Comparison of ENCODE assay signal across 18 cellular contexts in genomic region chr14:104277416-104278213, GRCh38.
DNase-seq lines count a peak whose midpoint lies in the region; ATAC-seq and TF ChIP-seq lines count a peak whose summit lies in the region.
"Had no signal": no experiment of that assay in that cellular context is flagged by ENCODE, and none has a peak within 500 bp of the region (broad histone marks: within the 10 kb centered on the region; RNA-seq: fewer than 3 reads in every experiment).

No MANE protein-coding gene starts in this region.

- H3F3A ChIP-seq in GM23248 (ENCODE audit: insufficient read depth), result no peaks in the 10 kb centered on the region

- TF ChIP-seq CTCF in HEK293 (tag by site-specific recombination; IDR thresholded peaks at IDR 0.05) (no peak), left ventricle myocardium inferior (IDR thresholded peaks at IDR 0.05; ENCODE audit: borderline replicate concordance) (no peak)

- no peak overlapping the region for H3K4me3 Mint-ChIP-seq in activated T-cell treated with anti-CD3 and anti-CD28 coated beads, Interleukin-2, amount 50 U/mL, for 72 hours
- H3K4me3 Mint-ChIP-seq: activated CD8-positive, alpha-beta memory T cell treated with anti-CD3 and anti-CD28 coated beads, Interleukin-2, amount 10 ng/mL, durations not matched to agents 7 days and 5 days had no signal

- H3K9me3 ChIP-seq in HEK293 (ENCODE audit: control insufficient read depth, insufficient read depth, low read depth, low read length) (no peaks in the 10 kb centered on the region), left ventricle myocardium inferior (replicated peaks) (no peaks in the 10 kb centered on the region), GM23248 (ENCODE audit: low read depth) (no peaks in the 10 kb centered on the region)
- H3K9me3 ChIP-seq: SK-N-SH had no signal

- 63 to 64% methylated on average over 30 of the region's 30 CpGs for WGBS in GM23248 (ENCODE audit: low coverage in 1 of 2, low lambda C conversion rate in 2 of 2, missing lambda C conversion rate in 2 of 2), 2 experiments

- DNase-seq in activated T-cell treated with anti-CD3 and anti-CD28 coated beads, Interleukin-2, amount 50 U/mL, for 1 hour, result peak; percentile 9
- no peak for DNase-seq in activated T-cell treated with anti-CD3 and anti-CD28 coated beads, Interleukin-2, amount 50 U/mL, for 72 hours
- peak; percentile 11 for DNase-seq in left ventricle myocardium inferior
- DNase-seq in posterior vena cava (ENCODE audit: low spot score), result peak; percentile 49
- DNase-seq in GM23248, result no peak
- DNase-seq in NCI-H774 (lab: John Stamatoyannopoulos, UW), result no peak
- DNase-seq: 8988T; activated CD8-positive, alpha-beta memory T cell treated with anti-CD3 and anti-CD28 coated beads, Interleukin-2, amount 10 ng/mL, durations not matched to agents 7 days and 5 days; brain microvascular endothelial cell; foreskin fibroblast; NCI-H146; PC-3; SK-N-SH; T-helper 9 cell had no signal

- H3K36me3 ChIP-seq in HEK293 (ENCODE audit: control insufficient read depth in 2 of 2, insufficient read depth in 1 of 2, low read length in 2 of 2) (no peaks in the 10 kb centered on the region), left ventricle myocardium inferior (no peaks in the 10 kb centered on the region), GM23248 (ENCODE audit: low read depth) (no peaks in the 10 kb centered on the region)
- H3K36me3 ChIP-seq: brain microvascular endothelial cell had no signal

- no peaks in the 10 kb centered on the region for H3K9me3 Mint-ChIP-seq in activated T-cell treated with anti-CD3 and anti-CD28 coated beads, Interleukin-2, amount 50 U/mL, for 72 hours

- ATAC-seq in activated T-cell treated with anti-CD3 and anti-CD28 coated beads, Interleukin-2, amount 50 U/mL, for 72 hours (replicated peaks in 1 of 2), result no peak
- no peak for ATAC-seq in GM19023 (IDR thresholded peaks at IDR 0.05; ENCODE audit: unreplicated experiment)
- ATAC-seq: activated CD8-positive, alpha-beta memory T cell treated with anti-CD3 and anti-CD28 coated beads, Interleukin-2, amount 10 ng/mL, durations not matched to agents 7 days and 5 days; left colon; PC-3 had no signal

- no peaks in the 10 kb centered on the region for H3K79me2 ChIP-seq in GM23248 (ENCODE audit: insufficient read depth)
- H3K79me2 ChIP-seq: parathyroid adenoma had no signal

- POLR2A ChIA-PET in HEK293 (lab: Yijun Ruan, JAX), result no interaction called here

- no peak overlapping the region for H3K27ac Mint-ChIP-seq in activated T-cell treated with anti-CD3 and anti-CD28 coated beads, Interleukin-2, amount 50 U/mL, for 72 hours

- peaks cover 3% of the 10 kb centered on the region for H3K4me1 ChIP-seq in HEK293 (ENCODE audit: control insufficient read depth, insufficient read depth, low read length)
- H3K4me1 ChIP-seq in left ventricle myocardium inferior, result no peaks in the 10 kb centered on the region
- peaks cover 5% of the 10 kb centered on the region; the same call in 1 of the 2 replicates for H3K4me1 ChIP-seq in GM23248 (ENCODE audit: insufficient read depth)
- H3K4me1 ChIP-seq: parathyroid adenoma had no signal

- H3K27me3 Mint-ChIP-seq in activated T-cell treated with anti-CD3 and anti-CD28 coated beads, Interleukin-2, amount 50 U/mL, for 72 hours (ENCODE audit: low read depth), result no peaks in the 10 kb centered on the region

- CTCF ChIA-PET in HEK293 (lab: Yijun Ruan, JAX), result no interaction called here

- no peak overlapping the region for H3K4me2 ChIP-seq in GM23248 (ENCODE audit: unreplicated experiment)
- H3K4me2 ChIP-seq: SK-N-SH had no signal

- no peaks in the 10 kb centered on the region for H3K4me1 Mint-ChIP-seq in activated T-cell treated with anti-CD3 and anti-CD28 coated beads, Interleukin-2, amount 50 U/mL, for 72 hours (ENCODE audit: low read depth)
- H3K4me1 Mint-ChIP-seq: activated CD8-positive, alpha-beta memory T cell treated with anti-CD3 and anti-CD28 coated beads, Interleukin-2, amount 10 ng/mL, durations not matched to agents 7 days and 5 days had no signal

- H4K20me1 ChIP-seq in GM23248 (ENCODE audit: insufficient read depth), result no peaks in the 10 kb centered on the region

- H3K27me3 ChIP-seq in left ventricle myocardium inferior (ENCODE audit: low read depth) (peaks cover 51% of the 10 kb centered on the region), GM23248 (replicated peaks; ENCODE audit: insufficient read depth) (no peaks in the 10 kb centered on the region)
- H3K27me3 ChIP-seq: brain microvascular endothelial cell had no signal

- H3K4me3 ChIP-seq in HEK293 (ENCODE audit: low read depth, low read length), result no peak overlapping the region
- H3K4me3 ChIP-seq in left ventricle myocardium inferior, result no peak overlapping the region
- H3K4me3 ChIP-seq in GM23248, result no peak overlapping the region

- H3K9me2 ChIP-seq in GM23248 (ENCODE audit: insufficient read depth), result no peaks in the 10 kb centered on the region
- H3K9me2 ChIP-seq: SK-N-SH had no signal

- intact Hi-C loops in left ventricle myocardium inferior (cut with micrococcal nuclease), result no loop called here
- intact Hi-C loops in posterior vena cava (cut with DNase I), result no loop called here

- in situ Hi-C loops in GM23248 (cut with MboI), result no loop called here

- no peak overlapping the region for H2AFZ ChIP-seq in GM23248
- H2AFZ ChIP-seq: parathyroid adenoma had no signal

- H3K36me3 Mint-ChIP-seq in activated T-cell treated with anti-CD3 and anti-CD28 coated beads, Interleukin-2, amount 50 U/mL, for 72 hours (ENCODE audit: insufficient read depth in 2 of 2), result no peaks in the 10 kb centered on the region
- H3K36me3 Mint-ChIP-seq: activated CD8-positive, alpha-beta memory T cell treated with anti-CD3 and anti-CD28 coated beads, Interleukin-2, amount 10 ng/mL, durations not matched to agents 7 days and 5 days had no signal

- H3K9ac ChIP-seq in GM23248, result no peak overlapping the region
- H3K9ac ChIP-seq: parathyroid adenoma, SK-N-SH had no signal

- H3K27ac ChIP-seq in HEK293 (ENCODE audit: extremely low read depth, low read depth, low read length), result no peak overlapping the region
- no peak overlapping the region for H3K27ac ChIP-seq in left ventricle myocardium inferior (replicated peaks)
- H3K27ac ChIP-seq in GM23248, result no peak overlapping the region
- H3K27ac ChIP-seq: brain microvascular endothelial cell, parathyroid adenoma had no signal

TF ChIP-seq in HEK293, 187 proteins besides CTCF, POLR2A, EP300 and RAD21:
- TF ChIP-seq ZFHX2 (tag by site-specific recombination; conservative IDR thresholded peaks at IDR 0.05), result 0 out of 2 replicates have a peak, but pooled peaks have one; percentile 30
- TF ChIP-seq KLF1 (tag by site-specific recombination; IDR thresholded peaks at IDR 0.05), result no peak

Comparison
In these comparisons a context has a peak if more than half of its experiments do, and no peak if none do; other contexts are left out.
1. DNase-seq: peak in activated T-cell treated with anti-CD3 and anti-CD28 coated beads, Interleukin-2, amount 50 U/mL, for 1 hour (single experiment), left ventricle myocardium inferior (single experiment) and posterior vena cava (single experiment); none in activated T-cell treated with anti-CD3 and anti-CD28 coated beads, Interleukin-2, amount 50 U/mL, for 72 hours (0 of 2), GM23248 (single experiment) and NCI-H774 (single experiment).